ENCODE assay signal across 9 cellular contexts in the genomic region with DNA sequence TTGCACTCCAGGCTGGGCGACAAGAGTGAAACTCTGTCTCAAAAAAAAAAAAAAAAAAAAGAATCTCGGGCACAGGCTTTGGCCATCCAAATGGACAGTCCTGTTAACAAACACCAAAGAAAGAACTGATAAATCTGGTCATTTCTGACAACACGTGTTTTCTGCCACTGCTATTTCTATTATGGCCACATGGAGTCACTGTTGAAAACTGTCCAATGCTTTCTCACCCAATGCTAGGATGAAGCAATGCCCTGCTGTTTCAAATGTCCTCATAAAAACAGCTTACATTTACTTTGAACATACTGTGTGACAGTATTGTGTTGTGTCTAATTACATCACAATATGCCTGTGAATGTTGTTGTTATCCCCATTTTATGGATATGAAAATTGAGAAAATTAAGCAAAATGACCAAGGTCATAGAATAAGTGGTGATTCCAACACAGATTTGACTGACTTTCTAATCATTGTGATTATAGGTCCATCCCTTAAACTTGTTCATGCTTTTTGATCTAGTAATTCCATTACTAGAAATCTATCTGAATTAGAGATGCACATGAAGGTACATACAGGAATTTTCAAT. TPM values are rescaled to one million over a fixed set of nuclear protein-coding genes. Genes with fewer than 3 reads are reported as not detected.
DNase-seq lines count a peak whose midpoint lies in the region; ATAC-seq and TF ChIP-seq lines count a peak whose summit lies in the region.
"Had no signal": no experiment of that assay in that cellular context is flagged by ENCODE, and none has a peak within 500 bp of the region (broad histone marks: within the 10 kb centered on the region; RNA-seq: fewer than 3 reads in every experiment).

No MANE protein-coding gene starts in this region.

- in situ Hi-C loops in Caki2 (cut with HindIII; ENCODE audit: low pct_unique_long_range_greater_than_20kb, low sequenced_read_pairs) (no loop called here), brain microvascular endothelial cell (cut with HindIII; ENCODE audit: low pct_ligation_motif_present, low sequenced_read_pairs) (no loop called here)

- H3K36me3 ChIP-seq in brain microvascular endothelial cell (replicated peaks) (no peaks in the 10 kb centered on the region), kidney epithelial cell (ENCODE audit: control insufficient read depth, insufficient read depth, low read length) (no peaks in the 10 kb centered on the region), tibial artery (no peaks in the 10 kb centered on the region)

- no peak overlapping the region for H3K4me3 ChIP-seq in brain microvascular endothelial cell (ENCODE audit: low read depth, low read length)
- no peak overlapping the region for H3K4me3 ChIP-seq in kidney epithelial cell (ENCODE audit: low read depth, low read length)
- no peak overlapping the region for H3K4me3 ChIP-seq in tibial artery
- H3K4me3 ChIP-seq: SK-N-MC had no signal

- TF ChIP-seq CTCF in brain microvascular endothelial cell (IDR thresholded peaks at IDR 0.05; ENCODE audit: low read depth, low read length, missing control alignments) (peak; percentile 75), kidney epithelial cell (IDR thresholded peaks at IDR 0.05; ENCODE audit: insufficient read depth, low read length, poor library complexity, severe bottlenecking) (peak; percentile 69), tibial artery (IDR thresholded peaks at IDR 0.05) (peak; percentile 86 to 95)

- H3K9me3 ChIP-seq in tibial artery = no peaks in the 10 kb centered on the region

- intact Hi-C loops in tibial artery (cut with DNase I; ENCODE audit: low total_unique reads) = loop anchor here (5.0 kb wide), 1 partner anchor 118 kb away; no protein-coding TSS in a partner anchor

- DNase-seq in Caki2 (ENCODE audit: low read depth) (peak; percentile 45), NCI-H1694 treated with DMSO at 0.1 percent for 48 hours (lab: John Stamatoyannopoulos, UW) (peak; percentile 36), brain microvascular endothelial cell (peak; percentile 57), kidney epithelial cell (ENCODE audit: low read depth) (no peak), tibial artery (no peak)
- no peak for DNase-seq in activated effector memory CD4-positive, alpha-beta T cell treated with Interleukin-2 at 50 U/mL for 16 hours

- H3K27me3 ChIP-seq in brain microvascular endothelial cell (replicated peaks) (no peaks in the 10 kb centered on the region), kidney epithelial cell (ENCODE audit: control insufficient read depth, insufficient read depth, low read length) (no peaks in the 10 kb centered on the region), tibial artery (no peaks in the 10 kb centered on the region)

- no peak overlapping the region for H3K27ac ChIP-seq in brain microvascular endothelial cell
- no peak overlapping the region for H3K27ac ChIP-seq in tibial artery
- H3K27ac ChIP-seq: SK-N-MC had no signal

- ATAC-seq in GM19395 (IDR thresholded peaks at IDR 0.05; ENCODE audit: unreplicated experiment) (peak; percentile 53), GM21381 (IDR thresholded peaks at IDR 0.05; ENCODE audit: unreplicated experiment) (no peak)

- peaks cover 0 to 10% (median 3%) of the 10 kb centered on the region in 4 donors for H3K4me1 ChIP-seq in tibial artery

RNA-seq across cellular contexts. Expression of gene MAP3K8, which starts 19.9 kb away (rescaled TPM):
- total RNA-seq in Caki2 (2014; rRNA removed; shearing (Covaris generic); ENCODE audit: low replicate concordance) = 6.6 and 13.2 TPM in 2 replicates
- total RNA-seq in kidney epithelial cell = 5.8 and 10.4 TPM in 2 replicates

Comparison
In these comparisons a context has a peak if more than half of its experiments do, and no peak if none do; other contexts are left out.
1. DNase-seq: peak in Caki2 (single experiment), NCI-H1694 treated with DMSO at 0.1 percent for 48 hours (single experiment) and brain microvascular endothelial cell (single experiment); none in kidney epithelial cell (single experiment), tibial artery (0 of 2) and activated effector memory CD4-positive, alpha-beta T cell treated with Interleukin-2 at 50 U/mL for 16 hours (single experiment).
2. Peak in every context shown above with its lines, with median percentiles within 50 percentile points of each other: CTCF ChIP-seq.